In the genomic region with DNA sequence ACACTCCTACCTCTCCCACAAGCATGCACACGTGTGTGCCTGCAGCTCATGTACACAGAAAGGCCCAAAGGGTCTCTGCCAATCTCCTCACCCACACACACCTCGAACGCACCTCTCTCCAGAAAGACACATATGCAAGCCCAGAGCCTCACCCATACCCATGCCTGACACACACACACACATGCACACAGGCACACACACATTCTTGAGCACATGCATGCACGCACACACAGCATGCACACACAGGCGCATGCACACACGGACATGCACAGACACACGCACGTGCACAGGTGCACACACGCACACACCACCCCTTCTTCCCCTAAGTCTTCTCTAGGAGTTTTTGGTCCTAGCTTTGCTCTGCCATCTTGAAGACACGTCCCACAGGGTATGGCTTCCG, we compare ENCODE assay signal across 19 cellular contexts. TPM values are rescaled to one million over a fixed set of nuclear protein-coding genes. Genes with fewer than 3 reads are reported as not detected.
DNase-seq lines count a peak whose midpoint lies in the region; ATAC-seq, FAIRE-seq and TF ChIP-seq lines count a peak whose summit lies in the region.
"Had no signal": no experiment of that assay in that cellular context is flagged by ENCODE, and none has a peak within 500 bp of the region (broad histone marks: within the 10 kb centered on the region; RNA-seq: fewer than 3 reads in every experiment).

No MANE protein-coding gene starts in this region.

- FAIRE-seq in bronchial epithelial cell (lab: Jason Lieb, UNC), result peak; percentile 92
- FAIRE-seq: A204.1, GM12892, GM18507 had no signal

- H3K36me3 Mint-ChIP-seq in Calu3 (ENCODE audit: insufficient read depth, unreplicated experiment), result no peaks in the 10 kb centered on the region

- H3K27me3 ChIP-seq in bronchial epithelial cell (ENCODE audit: control insufficient read depth, insufficient read depth, low read length), result peaks cover 2% of the 10 kb centered on the region

- no peak overlapping the region for H3K27ac Mint-ChIP-seq in Calu3 (ENCODE audit: unreplicated experiment)
- H3K27ac Mint-ChIP-seq: CD4-positive, alpha-beta T cell; GM23338 had no signal

- POLR2A ChIA-PET in HEK293 (lab: Yijun Ruan, JAX), result no interaction called here

- no peak for DNase-seq in Calu3
- DNase-seq in bronchial epithelial cell (ENCODE audit: low read depth), result no peak
- DNase-seq in posterior vena cava (ENCODE audit: low spot score), result peak; percentile 17
- DNase-seq in NCI-H82 (lab: John Stamatoyannopoulos, UW), result no peak
- DNase-seq: AML-193; CD4-positive, alpha-beta T cell; DMS79; GDM1 had no signal

- no peak overlapping the region for H3K27ac ChIP-seq in HEK293 (ENCODE audit: extremely low read depth, low read depth, low read length)
- H3K27ac ChIP-seq: C4-2B, KMS-11 had no signal

- H3K36me3 ChIP-seq in HEK293 (ENCODE audit: control insufficient read depth in 2 of 2, insufficient read depth in 1 of 2, low read length in 2 of 2), result no peaks in the 10 kb centered on the region
- no peaks in the 10 kb centered on the region for H3K36me3 ChIP-seq in bronchial epithelial cell (ENCODE audit: control insufficient read depth, insufficient read depth, low read length)
- H3K36me3 ChIP-seq: HAP-1 had no signal

- H3K4me3 ChIP-seq in HEK293 (ENCODE audit: low read depth, low read length), result no peak overlapping the region
- H3K4me3 ChIP-seq in bronchial epithelial cell (ENCODE audit: low read depth, low read length), result no peak overlapping the region
- H3K4me3 ChIP-seq: GM23338, HAP-1 had no signal

- no peaks in the 10 kb centered on the region for H3K27me3 Mint-ChIP-seq in Calu3 (ENCODE audit: unreplicated experiment)

- CTCF ChIA-PET in Calu3 (lab: Charles Lee), result interaction anchor here (0.7 to 3.2 kb wide), 3 partner anchors 16 to 59 kb away, joined by 3 to 51 read pairs (median 6); no protein-coding TSS in a partner anchor
- CTCF ChIA-PET in HEK293 (lab: Yijun Ruan, JAX), result interaction anchor here (0.5 to 2.0 kb wide), 3 partner anchors 9 to 60 kb away, joined by 4 to 6 read pairs (median 6); no protein-coding TSS in a partner anchor

- TF ChIP-seq CTCF in Calu3 (IDR thresholded peaks at IDR 0.05; ENCODE audit: unreplicated experiment), result no peak
- no peak for TF ChIP-seq CTCF in HEK293 (tag by site-specific recombination; IDR thresholded peaks at IDR 0.05)
- TF ChIP-seq CTCF in bronchial epithelial cell (IDR thresholded peaks at IDR 0.05; ENCODE audit: insufficient read depth, low read length, severe bottlenecking), result no peak

- no TSS peak for BruUV-seq in Calu3 (replicated peaks; lab: Mats Ljungman, UMichigan)

- no peaks in the 10 kb centered on the region for H3K9me3 ChIP-seq in HEK293 (ENCODE audit: control insufficient read depth, insufficient read depth, low read depth, low read length)
- H3K9me3 ChIP-seq: Caco-2, HAP-1 had no signal

- ATAC-seq in HG02840 (IDR thresholded peaks at IDR 0.05; ENCODE audit: low FRiP score, unreplicated experiment), result no peak
- no peak for ATAC-seq in HG03097 (IDR thresholded peaks at IDR 0.05; ENCODE audit: low FRiP score, unreplicated experiment)

- no peaks in the 10 kb centered on the region for H3K4me1 ChIP-seq in HEK293 (ENCODE audit: control insufficient read depth, insufficient read depth, low read length)
- H3K4me1 ChIP-seq: Caco-2, HAP-1 had no signal

- no peaks in the 10 kb centered on the region for H3K9me3 Mint-ChIP-seq in Calu3 (ENCODE audit: low read depth, unreplicated experiment)
- H3K9me3 Mint-ChIP-seq: GM23338 had no signal

- peaks cover 16% of the 10 kb centered on the region for H3K4me1 Mint-ChIP-seq in Calu3 (ENCODE audit: low read depth, unreplicated experiment)
- H3K4me1 Mint-ChIP-seq: GM23338 had no signal

- intact Hi-C loops in Calu3 (cut with micrococcal nuclease; ENCODE audit: unreplicated experiment), result loop anchor here (1.0 to 5.0 kb wide), 4 partner anchors 37 to 243 kb away; no protein-coding TSS in a partner anchor
- intact Hi-C loops in posterior vena cava (cut with DNase I), result no loop called here

- peak overlapping the region; percentile 1 for H3K4me3 Mint-ChIP-seq in Calu3 (ENCODE audit: low read depth, unreplicated experiment)
- H3K4me3 Mint-ChIP-seq: CD4-positive, alpha-beta T cell; GM23338 had no signal

TF ChIP-seq in HEK293, 187 proteins besides CTCF, POLR2A, EP300 and RAD21:
- TF ChIP-seq, protein P1, sequence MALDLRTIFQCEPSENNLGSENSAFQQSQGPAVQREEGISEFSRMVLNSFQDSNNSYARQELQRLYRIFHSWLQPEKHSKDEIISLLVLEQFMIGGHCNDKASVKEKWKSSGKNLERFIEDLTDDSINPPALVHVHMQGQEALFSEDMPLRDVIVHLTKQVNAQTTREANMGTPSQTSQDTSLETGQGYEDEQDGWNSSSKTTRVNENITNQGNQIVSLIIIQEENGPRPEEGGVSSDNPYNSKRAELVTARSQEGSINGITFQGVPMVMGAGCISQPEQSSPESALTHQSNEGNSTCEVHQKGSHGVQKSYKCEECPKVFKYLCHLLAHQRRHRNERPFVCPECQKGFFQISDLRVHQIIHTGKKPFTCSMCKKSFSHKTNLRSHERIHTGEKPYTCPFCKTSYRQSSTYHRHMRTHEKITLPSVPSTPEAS (tag by site-specific recombination; IDR thresholded peaks at IDR 0.05), result peak; percentile 81
- no peak for TF ChIP-seq ZSCAN23 (tag by site-specific recombination; IDR thresholded peaks at IDR 0.05)

RNA-seq across cellular contexts. Expression of a gene that starts 48.7 kb away (rescaled TPM):
- total RNA-seq in Calu3 (2022) (3.4 and 3.8 TPM in 2 replicates), bronchial epithelial cell (not detected in 2 replicates), posterior vena cava (not detected)
- total RNA-seq: CD4-positive, alpha-beta T cell had no signal
